12 cellular contexts compared by ENCODE assay signal in the genomic region with DNA sequence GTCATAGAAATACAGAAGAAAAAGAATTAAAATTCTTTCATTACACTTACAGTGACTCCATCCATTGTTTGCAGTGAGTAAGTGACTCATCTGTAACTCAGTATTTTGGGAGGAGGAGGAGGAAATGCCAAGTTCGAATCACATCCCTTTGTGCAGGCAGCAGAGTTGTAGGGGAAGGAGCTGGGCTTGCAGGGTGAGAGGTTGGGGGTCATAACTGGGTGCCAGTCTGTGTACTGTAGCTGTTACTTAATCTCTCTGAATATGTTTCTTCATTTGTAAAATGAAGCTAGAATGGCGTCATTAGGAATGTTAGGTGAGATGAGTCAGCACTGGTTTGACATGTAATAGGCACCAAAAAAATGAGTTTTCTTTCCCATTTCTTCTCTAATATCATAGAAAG.
DNase-seq lines count a peak whose midpoint lies in the region; ATAC-seq and TF ChIP-seq lines count a peak whose summit lies in the region.
"Had no signal": no experiment of that assay in that cellular context is flagged by ENCODE, and none has a peak within 500 bp of the region (broad histone marks: within the 10 kb centered on the region; RNA-seq: fewer than 3 reads in every experiment).

No MANE protein-coding gene starts in this region.

- H3K4me3 ChIP-seq in MG63 (no peak overlapping the region), choroid plexus epithelial cell (ENCODE audit: low read depth, low read length) (no peak overlapping the region)
- H3K4me3 ChIP-seq: suprapubic skin had no signal

- H3K9me3 ChIP-seq in MG63: no peaks in the 10 kb centered on the region

- no peaks in the 10 kb centered on the region for H3K36me3 ChIP-seq in MG63
- H3K36me3 ChIP-seq: suprapubic skin had no signal

- TF ChIP-seq CTCF in choroid plexus epithelial cell (conservative IDR thresholded peaks at IDR 0.05; ENCODE audit: low read depth, low read length): no peak

- H3K27me3 ChIP-seq in MG63: no peaks in the 10 kb centered on the region
- H3K27me3 ChIP-seq: suprapubic skin had no signal

- no peak for ATAC-seq in HG02759 (IDR thresholded peaks at IDR 0.05; ENCODE audit: unreplicated experiment)

- DNase-seq in COLO829 (ENCODE audit: low spot score) (peak; percentile 24), MG63 (peak; percentile 81), choroid plexus epithelial cell (ENCODE audit: low read depth) (peak; percentile 93), lung microvascular endothelial cell (ENCODE audit: low read depth in 2 of 2) (peak; percentile 58 to 96), SIG-M5 (lab: John Stamatoyannopoulos, UW) (no peak), activated T-cell treated with anti-CD3 and anti-CD28 coated beads for 4 hours (no peak)
- no peak for DNase-seq in activated naive CD4-positive, alpha-beta T cell treated with anti-CD3 and anti-CD28 coated beads, Interleukin-2, amount 50 U/mL, for 16 hours
- DNase-seq: activated CD4-positive, alpha-beta T cell treated with anti-CD3 and anti-CD28 coated beads, Interleukin-2, amount 50 U/mL, for 4 hours; NCI-H526 treated with DMSO at 0.1 percent for 48 hours; stimulated activated CD4-positive, alpha-beta T cell treated with anti-CD3 and anti-CD28 coated beads, Interleukin-4, amount 100 ng/mL, for 1 hour had no signal

Comparison
In these comparisons a context has a peak if more than half of its experiments do, and no peak if none do; other contexts are left out.
1. DNase-seq: peak in COLO829 (single experiment), MG63 (single experiment), choroid plexus epithelial cell (single experiment) and lung microvascular endothelial cell (2 of 2); none in activated naive CD4-positive, alpha-beta T cell treated with anti-CD3 and anti-CD28 coated beads, Interleukin-2, amount 50 U/mL, for 16 hours (single experiment), SIG-M5 (single experiment) and activated T-cell treated with anti-CD3 and anti-CD28 coated beads for 4 hours (single experiment).